9 cellular contexts compared by ENCODE assay signal in genomic region chr7:25774675-25775074, GRCh38.
"Had no signal": no experiment of that assay in that cellular context is flagged by ENCODE, and none has a peak within 500 bp of the region (broad histone marks: within the 10 kb centered on the region; RNA-seq: fewer than 3 reads in every experiment).

No MANE protein-coding gene starts in this region.

- DNase-seq: H9, HCEC 1CT, HFFc6, IMR-90, KBM-7 had no signal

- FAIRE-seq: H1, H54 had no signal

- H3K9me3 Mint-ChIP-seq: GM23338 had no signal

- H3K27ac Mint-ChIP-seq: GM23338, H9, HFFc6 had no signal

- H2AFZ ChIP-seq: GM23338 had no signal

- H3K4me3 ChIP-seq: GM23338 had no signal

- H3K4me2 ChIP-seq: GM23338 had no signal

- H3K4me3 Mint-ChIP-seq: GM23338, H9, HFFc6 had no signal

- H3K27ac ChIP-seq: HL-60 had no signal

- ATAC-seq: GM23338 had no signal
